In the genomic region with DNA sequence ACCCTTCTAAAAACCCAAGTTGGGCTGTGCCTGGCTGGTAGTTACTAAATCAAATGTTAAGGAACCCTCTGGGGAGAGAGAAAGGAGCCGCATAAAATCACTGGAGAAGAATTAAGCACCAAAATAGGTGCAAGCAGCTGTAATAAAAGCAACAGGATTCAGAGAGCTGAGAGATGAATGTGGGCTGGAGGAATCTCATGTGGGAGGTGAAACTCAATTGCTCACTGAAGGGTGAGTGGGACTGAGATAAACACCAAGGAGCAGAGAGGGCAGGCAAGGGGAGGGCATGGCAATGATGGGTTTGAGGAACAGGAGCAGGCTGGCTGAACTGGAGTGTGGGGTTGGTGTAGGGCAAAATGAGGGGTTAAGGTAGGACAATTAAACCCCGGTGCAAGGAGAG, we compare ENCODE assay signal across 18 cellular contexts. TPM values are rescaled to one million over a fixed set of nuclear protein-coding genes. Genes with fewer than 3 reads are reported as not detected.
DNase-seq lines count a peak whose midpoint lies in the region; TF ChIP-seq lines count a peak whose summit lies in the region.
"Had no signal": no experiment of that assay in that cellular context is flagged by ENCODE, and none has a peak within 500 bp of the region (broad histone marks: within the 10 kb centered on the region; RNA-seq: fewer than 3 reads in every experiment).

No MANE protein-coding gene starts in this region.

- no peak overlapping the region for H2AFZ ChIP-seq in mammary epithelial cell (ENCODE audit: low read depth, low read length)

- intact Hi-C loops in mammary epithelial cell (cut with micrococcal nuclease): no loop called here
- intact Hi-C loops in MCF 10A (cut with micrococcal nuclease): no loop called here
- intact Hi-C loops in activated T-helper 1 cell treated with anti-CD3 and anti-CD28 coated beads, Interleukin-12 subunit alpha, Interleukin-12 subunit beta, Interleukin-2, Interleukin-4 antibody, amounts not matched to agents 30 ng/mL and 10 ng/mL and 1 ng/mL, durations not matched to agents 14 hours and 24 hours and 36 hours (cut with micrococcal nuclease): no loop called here
- intact Hi-C loops in thyroid gland (cut with DNase I): no loop called here

- no peaks in the 10 kb centered on the region for H3K9me3 Mint-ChIP-seq in MCF 10A (ENCODE audit: unreplicated experiment)
- no peaks in the 10 kb centered on the region for H3K9me3 Mint-ChIP-seq in activated T-helper 1 cell treated with anti-CD3 and anti-CD28 coated beads, Interleukin-12 subunit alpha, Interleukin-12 subunit beta, Interleukin-2, Interleukin-4 antibody, amounts not matched to agents 30 ng/mL and 10 ng/mL and 1 ng/mL, durations not matched to agents 14 hours and 24 hours and 36 hours
- H3K9me3 Mint-ChIP-seq: activated naive CD4-positive, alpha-beta T cell treated with anti-CD3 and anti-CD28 coated beads for 36 hours; CD4-positive, CD25-positive, alpha-beta regulatory T cell; stimulated activated naive CD8-positive, alpha-beta T cell treated with anti-CD3 and anti-CD28 coated beads, Interleukin-15, amount 100 ng/mL, for 72 hours had no signal

- H4K20me1 ChIP-seq in mammary epithelial cell (ENCODE audit: insufficient read depth, low read length): no peaks in the 10 kb centered on the region

- POLR2A ChIA-PET in MCF 10A (lab: Yijun Ruan, JAX): interaction anchor here (1.1 kb wide), 1 partner anchor 13 kb away, joined by 3 read pairs; no protein-coding TSS in a partner anchor

- no peak overlapping the region for H3K4me2 ChIP-seq in mammary epithelial cell (ENCODE audit: insufficient read depth, low read depth, low read length)
- H3K4me2 ChIP-seq: KMS-11 had no signal

- H3K27me3 ChIP-seq in mammary epithelial cell (ENCODE audit: insufficient read depth, low read length) (no peaks in the 10 kb centered on the region), thyroid gland (no peaks in the 10 kb centered on the region)
- H3K27me3 ChIP-seq: tibial nerve had no signal

- H3K27ac Mint-ChIP-seq in MCF 10A (ENCODE audit: low read depth, unreplicated experiment): no peak overlapping the region
- H3K27ac Mint-ChIP-seq in activated T-helper 1 cell treated with anti-CD3 and anti-CD28 coated beads, Interleukin-12 subunit alpha, Interleukin-12 subunit beta, Interleukin-2, Interleukin-4 antibody, amounts not matched to agents 30 ng/mL and 10 ng/mL and 1 ng/mL, durations not matched to agents 14 hours and 24 hours and 36 hours: peak overlapping the region; percentile 1
- H3K27ac Mint-ChIP-seq: activated naive CD4-positive, alpha-beta T cell treated with anti-CD3 and anti-CD28 coated beads for 36 hours; CD4-positive, CD25-positive, alpha-beta regulatory T cell; stimulated activated naive CD8-positive, alpha-beta T cell treated with anti-CD3 and anti-CD28 coated beads, Interleukin-15, amount 100 ng/mL, for 72 hours had no signal

- no peaks in the 10 kb centered on the region for H3K79me2 ChIP-seq in mammary epithelial cell (ENCODE audit: insufficient read depth, low read length)

- H3K27ac ChIP-seq in mammary epithelial cell (ENCODE audit: insufficient read depth, low read depth, low read length): no peak overlapping the region
- peak overlapping the region; percentile 80 to 88 (median 87) for H3K27ac ChIP-seq in thyroid gland
- H3K27ac ChIP-seq: KMS-11, tibial nerve had no signal

- H3K36me3 ChIP-seq in mammary epithelial cell (ENCODE audit: insufficient read depth, low read length): no peaks in the 10 kb centered on the region
- no peaks in the 10 kb centered on the region for H3K36me3 ChIP-seq in thyroid gland
- H3K36me3 ChIP-seq: tibial nerve had no signal

- peak; percentile 14 for DNase-seq in mammary epithelial cell
- no peak for DNase-seq in MCF 10A (ENCODE audit: unreplicated experiment)
- DNase-seq in activated T-helper 1 cell treated with anti-CD3 and anti-CD28 coated beads, Interleukin-12 subunit alpha, Interleukin-12 subunit beta, Interleukin-2, Interleukin-4 antibody, amounts not matched to agents 30 ng/mL and 10 ng/mL and 1 ng/mL, durations not matched to agents 14 hours and 24 hours and 36 hours (ENCODE audit: low spot score): no peak
- peak; percentile 19 for DNase-seq in islet precursor cell
- peak; percentile 73 to 79 for DNase-seq in thyroid gland
- DNase-seq in AG08396 (ENCODE audit: low spot score): no peak
- DNase-seq in LoVo (ENCODE audit: low spot score): no peak
- DNase-seq: activated CD8-positive, alpha-beta memory T cell treated with anti-CD3 and anti-CD28 coated beads, Interleukin-2, amount 50 U/mL, for 48 hours; activated naive CD4-positive, alpha-beta T cell treated with anti-CD3 and anti-CD28 coated beads for 36 hours; CD4-positive, CD25-positive, alpha-beta regulatory T cell; mesenchymal stem cell; NCI-H1694; NCI-H2171; NCI-H524 treated with DMSO at 0.1 percent for 48 hours; stimulated activated CD4-positive, alpha-beta T cell treated with anti-CD3 and anti-CD28 coated beads, Interleukin-4, amount 100 ng/mL, for 24 hours; stimulated activated naive CD8-positive, alpha-beta T cell treated with anti-CD3 and anti-CD28 coated beads, Interleukin-15, amount 100 ng/mL, for 72 hours had no signal

- H3K4me3 Mint-ChIP-seq in MCF 10A (ENCODE audit: unreplicated experiment): no peak overlapping the region
- no peak overlapping the region for H3K4me3 Mint-ChIP-seq in activated T-helper 1 cell treated with anti-CD3 and anti-CD28 coated beads, Interleukin-12 subunit alpha, Interleukin-12 subunit beta, Interleukin-2, Interleukin-4 antibody, amounts not matched to agents 30 ng/mL and 10 ng/mL and 1 ng/mL, durations not matched to agents 14 hours and 24 hours and 36 hours
- H3K4me3 Mint-ChIP-seq: activated naive CD4-positive, alpha-beta T cell treated with anti-CD3 and anti-CD28 coated beads for 36 hours; CD4-positive, CD25-positive, alpha-beta regulatory T cell; stimulated activated naive CD8-positive, alpha-beta T cell treated with anti-CD3 and anti-CD28 coated beads, Interleukin-15, amount 100 ng/mL, for 72 hours had no signal

- H3K4me1 Mint-ChIP-seq in MCF 10A (ENCODE audit: insufficient read depth, unreplicated experiment): peaks cover 8% of the 10 kb centered on the region
- H3K4me1 Mint-ChIP-seq in activated T-helper 1 cell treated with anti-CD3 and anti-CD28 coated beads, Interleukin-12 subunit alpha, Interleukin-12 subunit beta, Interleukin-2, Interleukin-4 antibody, amounts not matched to agents 30 ng/mL and 10 ng/mL and 1 ng/mL, durations not matched to agents 14 hours and 24 hours and 36 hours (ENCODE audit: low read depth): peaks cover 29% of the 10 kb centered on the region

- BruUV-seq in mammary epithelial cell (replicated peaks; lab: Mats Ljungman, UMichigan) (no TSS peak), MCF 10A (replicated peaks; lab: Mats Ljungman, UMichigan) (no TSS peak)

- no peak overlapping the region for H3K9ac ChIP-seq in mammary epithelial cell (ENCODE audit: insufficient read depth, low read length)
- H3K9ac ChIP-seq: KMS-11 had no signal

- no peaks in the 10 kb centered on the region for H3K9me3 ChIP-seq in mammary epithelial cell (replicated peaks; ENCODE audit: insufficient read depth, low read length)
- no peaks in the 10 kb centered on the region for H3K9me3 ChIP-seq in thyroid gland
- H3K9me3 ChIP-seq: tibial nerve had no signal

- peaks cover 12% of the 10 kb centered on the region for H3K4me1 ChIP-seq in mammary epithelial cell (ENCODE audit: insufficient read depth, low read length)
- H3K4me1 ChIP-seq in thyroid gland: peaks cover 45 to 61% of the 10 kb centered on the region in 2 donors
- H3K4me1 ChIP-seq: tibial nerve had no signal

- H3K4me3 ChIP-seq in mammary epithelial cell (replicated peaks in 1 of 3; ENCODE audit: insufficient read depth in 1 of 3, low read depth in 2 of 3, low read length in 3 of 3) (no peak overlapping the region), thyroid gland (replicated peaks in 1 of 3) (no peak overlapping the region)
- H3K4me3 ChIP-seq: tibial nerve had no signal

- no peaks in the 10 kb centered on the region for H3K27me3 Mint-ChIP-seq in MCF 10A (ENCODE audit: insufficient read depth, unreplicated experiment)
- H3K27me3 Mint-ChIP-seq in activated T-helper 1 cell treated with anti-CD3 and anti-CD28 coated beads, Interleukin-12 subunit alpha, Interleukin-12 subunit beta, Interleukin-2, Interleukin-4 antibody, amounts not matched to agents 30 ng/mL and 10 ng/mL and 1 ng/mL, durations not matched to agents 14 hours and 24 hours and 36 hours (ENCODE audit: insufficient read depth): peaks cover 12% of the 10 kb centered on the region

- WGBS in mammary epithelial cell (ENCODE audit: low coverage, missing lambda C conversion rate): 71% methylated on average over 2 of the region's 2 CpGs
- 30 to 34% methylated on average over 2 of the region's 2 CpGs for WGBS in thyroid gland, 2 donors

- TF ChIP-seq CTCF in mammary epithelial cell (conservative IDR thresholded peaks at IDR 0.05 in 1 of 2, IDR thresholded peaks at IDR 0.05 in 1 of 2; ENCODE audit: extremely low read depth in 1 of 2, insufficient read depth in 1 of 2, low read depth in 1 of 2, low read length in 2 of 2): no peak
- no peak for TF ChIP-seq CTCF in MCF 10A (IDR thresholded peaks at IDR 0.05; ENCODE audit: unreplicated experiment)
- no peak for TF ChIP-seq CTCF in thyroid gland (IDR thresholded peaks at IDR 0.05)

- dilution Hi-C loops in mammary epithelial cell (cut with HindIII; ENCODE audit: low sequenced_read_pairs): no loop called here

- in situ Hi-C loops in mammary epithelial cell (cut with MboI; ENCODE audit: low sequenced_read_pairs in 2 of 2): no loop called here

- peak in 1 of 2 donors; percentile 55 for TF ChIP-seq POLR2A in thyroid gland (IDR thresholded peaks at IDR 0.05)

- CTCF ChIA-PET in mammary epithelial cell (lab: Charles Lee; ENCODE audit: low non-redundant PET) (no interaction called here), MCF 10A (lab: Yijun Ruan, JAX) (no interaction called here)

- no peaks in the 10 kb centered on the region for H3K36me3 Mint-ChIP-seq in MCF 10A (ENCODE audit: insufficient read depth, unreplicated experiment)
- H3K36me3 Mint-ChIP-seq in activated T-helper 1 cell treated with anti-CD3 and anti-CD28 coated beads, Interleukin-12 subunit alpha, Interleukin-12 subunit beta, Interleukin-2, Interleukin-4 antibody, amounts not matched to agents 30 ng/mL and 10 ng/mL and 1 ng/mL, durations not matched to agents 14 hours and 24 hours and 36 hours (ENCODE audit: low read depth): no peaks in the 10 kb centered on the region
- H3K36me3 Mint-ChIP-seq: CD4-positive, CD25-positive, alpha-beta regulatory T cell had no signal

RNA-seq across cellular contexts. Expression of gene PLB1, which starts 10.3 kb away (rescaled TPM):
- total RNA-seq in mammary epithelial cell (1 to 10 TPM; 4.2 to 5.2 TPM), MCF 10A (2022) (0.91 and 1.8 TPM in 2 replicates), thyroid gland (1 to 10 TPM; 1.2 to 3.3 (median 1.8) TPM)
- polyA plus RNA-seq in mammary epithelial cell: 2.0 TPM
- polyA minus RNA-seq in mammary epithelial cell: 0.93 TPM
- 0.75 and 1.2 TPM in 2 replicates for total RNA-seq in activated T-helper 1 cell treated with anti-CD3 and anti-CD28 coated beads, Interleukin-12 subunit alpha, Interleukin-12 subunit beta, Interleukin-2, Interleukin-4 antibody, amounts not matched to agents 30 ng/mL and 10 ng/mL and 1 ng/mL, durations not matched to agents 14 hours and 24 hours and 36 hours

Comparison
In these comparisons a context has a peak if more than half of its experiments do, and no peak if none do; other contexts are left out.
1. DNase-seq: peak in mammary epithelial cell (single experiment), islet precursor cell (single experiment) and thyroid gland (2 of 2); none in MCF 10A (single experiment), activated T-helper 1 cell treated with anti-CD3 and anti-CD28 coated beads, Interleukin-12 subunit alpha, Interleukin-12 subunit beta, Interleukin-2, Interleukin-4 antibody, amounts not matched to agents 30 ng/mL and 10 ng/mL and 1 ng/mL, durations not matched to agents 14 hours and 24 hours and 36 hours (single experiment), AG08396 (single experiment) and LoVo (single experiment).